Comparison of ENCODE assay signal across 10 cellular contexts in the genomic region with DNA sequence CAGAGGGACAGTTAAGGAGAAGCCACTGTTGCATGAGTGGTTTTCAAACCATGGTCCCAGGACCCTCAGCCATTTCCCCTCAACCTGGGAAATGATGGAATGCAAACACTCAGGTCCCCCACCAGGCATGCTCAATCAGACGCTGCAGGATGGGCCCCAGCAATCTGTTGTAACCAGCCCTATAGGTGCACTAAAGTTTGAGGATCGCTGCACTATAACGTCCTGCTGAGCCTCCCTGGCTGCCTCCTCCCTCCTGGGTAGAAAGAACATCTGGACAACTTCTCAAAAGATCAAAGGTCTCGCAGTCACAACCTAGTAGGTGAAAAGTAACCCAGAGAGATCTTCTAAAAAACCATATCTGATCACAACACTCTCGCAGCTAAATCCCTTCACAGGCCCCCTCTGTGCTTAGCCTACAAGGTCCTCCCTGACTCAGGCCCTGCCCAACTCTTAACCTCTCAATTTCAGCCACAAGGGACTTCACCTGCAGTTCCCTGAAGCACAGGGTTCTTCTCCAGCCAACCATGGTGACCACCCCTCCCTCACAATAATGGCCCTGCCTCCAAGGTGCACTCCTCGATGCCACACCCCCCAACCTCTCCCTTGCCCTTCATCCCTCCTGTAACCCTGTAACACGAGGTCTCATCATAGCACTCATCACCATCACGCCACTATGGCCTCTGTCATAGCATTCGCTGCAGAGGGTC. TPM values are rescaled to one million over a fixed set of nuclear protein-coding genes. Genes with fewer than 3 reads are reported as not detected.
DNase-seq lines count a peak whose midpoint lies in the region; ATAC-seq and TF ChIP-seq lines count a peak whose summit lies in the region.
"Had no signal": no experiment of that assay in that cellular context is flagged by ENCODE, and none has a peak within 500 bp of the region (broad histone marks: within the 10 kb centered on the region; RNA-seq: fewer than 3 reads in every experiment).

No MANE protein-coding gene starts in this region.

- no peak for TF ChIP-seq POLR2A in transverse colon (IDR thresholded peaks at IDR 0.05)

- H3K27ac Mint-ChIP-seq in activated T-cell treated with anti-CD3 and anti-CD28 coated beads, Interleukin-2, amount 50 U/mL, for 72 hours = no peak overlapping the region

- peaks cover 28% of the 10 kb centered on the region for H3K4me1 Mint-ChIP-seq in activated T-cell treated with anti-CD3 and anti-CD28 coated beads, Interleukin-2, amount 50 U/mL, for 72 hours (ENCODE audit: low read depth)

- no peak for TF ChIP-seq EP300 in transverse colon (IDR thresholded peaks at IDR 0.05; ENCODE audit: low read depth)

- no peaks in the 10 kb centered on the region for H3K9me3 ChIP-seq in transverse colon

- in situ Hi-C loops in transverse colon (cut with MboI; ENCODE audit: low pct_ligation_motif_present in 1 of 4, low pct_unique_long_range_greater_than_20kb in 1 of 4, low sequenced_read_pairs in 3 of 4) = loop anchor here in 1 of 4 donors (25.0 kb wide), 3 partner anchors 153 to 603 kb away; a partner anchor contains a TSS

- H3K9me3 Mint-ChIP-seq in activated T-cell treated with anti-CD3 and anti-CD28 coated beads, Interleukin-2, amount 50 U/mL, for 72 hours = no peaks in the 10 kb centered on the region

- 20 to 46% methylated on average over 1 to 9 of the region's 9 CpGs for WGBS in transverse colon (ENCODE audit: low coverage in 1 of 2), 2 donors

- peaks cover 21% of the 10 kb centered on the region for H3K27me3 Mint-ChIP-seq in activated T-cell treated with anti-CD3 and anti-CD28 coated beads, Interleukin-2, amount 50 U/mL, for 72 hours (ENCODE audit: low read depth)

- DNase-seq in activated T-cell treated with anti-CD3 and anti-CD28 coated beads, Interleukin-2, amount 50 U/mL, for 72 hours = peak in 1 of 2 donors; percentile 12
- no peak for DNase-seq in activated T-cell treated with anti-CD3 and anti-CD28 coated beads for 4 hours
- DNase-seq in fibroblast of the aortic adventitia (ENCODE audit: low read depth) = no peak
- DNase-seq in transverse colon = no peak
- no peak for DNase-seq in 8988T
- no peak for DNase-seq in DMS79 (lab: John Stamatoyannopoulos, UW)
- DNase-seq in DMS79 treated with DMSO at 0.1 percent for 48 hours (lab: John Stamatoyannopoulos, UW) = no peak
- DNase-seq: NCI-H1694 treated with DMSO at 0.1 percent for 48 hours; stimulated activated CD4-positive, alpha-beta T cell treated with anti-CD3 and anti-CD28 coated beads, Interleukin-1b, Interleukin-23, amount 100 ng/mL, for 48 hours had no signal

- H3K4me1 ChIP-seq in transverse colon = peaks cover 11 to 73% (median 55%) of the 10 kb centered on the region in 4 donors

- H3K4me3 ChIP-seq in fibroblast of the aortic adventitia (ENCODE audit: low read depth, low read length) (peak overlapping the region; percentile 92), transverse colon (peak overlapping the region in 1 of 4 donors; percentile 99)

- peak overlapping the region; percentile 14 to 50 for H3K4me3 Mint-ChIP-seq in activated T-cell treated with anti-CD3 and anti-CD28 coated beads, Interleukin-2, amount 50 U/mL, for 72 hours

- intact Hi-C loops in transverse colon (cut with DNase I; ENCODE audit: low total_unique reads) = loop anchor here (5.0 kb wide), 3 partner anchors 48 to 148 kb away; no protein-coding TSS in a partner anchor

- no peaks in the 10 kb centered on the region for H3K27me3 ChIP-seq in transverse colon

- TF ChIP-seq CTCF in fibroblast of the aortic adventitia (IDR thresholded peaks at IDR 0.05; ENCODE audit: insufficient read depth, low read length) (no peak), transverse colon (IDR thresholded peaks at IDR 0.05) (no peak)

- ATAC-seq in activated T-cell treated with anti-CD3 and anti-CD28 coated beads, Interleukin-2, amount 50 U/mL, for 72 hours (replicated peaks in 1 of 2) = no peak
- peak; percentile 25 for ATAC-seq in HG03442 (IDR thresholded peaks at IDR 0.05; ENCODE audit: unreplicated experiment)

- no peaks in the 10 kb centered on the region for H3K36me3 ChIP-seq in transverse colon

- no peaks in the 10 kb centered on the region for H3K36me3 Mint-ChIP-seq in activated T-cell treated with anti-CD3 and anti-CD28 coated beads, Interleukin-2, amount 50 U/mL, for 72 hours (ENCODE audit: insufficient read depth in 2 of 2)

- peak overlapping the region; percentile 93 to 98 (median 98) for H3K27ac ChIP-seq in transverse colon

RNA-seq across cellular contexts. Expression of a gene that starts 3.5 kb away (rescaled TPM):
- 1 to 10 TPM; 1.0 to 1.6 TPM for total RNA-seq in activated T-cell treated with anti-CD3 and anti-CD28 coated beads, Interleukin-2, amount 50 U/mL, for 72 hours
- total RNA-seq in fibroblast of the aortic adventitia (ENCODE audit: low replicate concordance) (4.5 and 26.5 TPM in 2 replicates), transverse colon (10 to 100 TPM; 11.9 to 33.7 (median 22.2) TPM)
